20 cellular contexts compared by ENCODE assay signal in genomic region chr1:43632135-43632670, GRCh38. TPM values are rescaled to one million over a fixed set of nuclear protein-coding genes. Genes with fewer than 3 reads are reported as not detected.
DNase-seq lines count a peak whose midpoint lies in the region; ATAC-seq and TF ChIP-seq lines count a peak whose summit lies in the region.
"Had no signal": no experiment of that assay in that cellular context is flagged by ENCODE, and none has a peak within 500 bp of the region (broad histone marks: within the 10 kb centered on the region; RNA-seq: fewer than 3 reads in every experiment).

No MANE protein-coding gene starts in this region.

- ATAC-seq in left lung, result peak; percentile 89
- ATAC-seq: activated naive CD8-positive, alpha-beta T cell treated with anti-CD3 and anti-CD28 coated beads, Interleukin-2, amount 50 U/mL, for 24 hours; natural killer cell treated with Interleukin-12 subunit alpha and Interleukin-12 subunit beta and Interleukin-15 and Interleukin-18, amount 100 ng/mL, for 72 hours; pancreas; Right ventricle myocardium inferior; stimulated activated naive B cell treated with anti-CD40 and anti-IgM and Interleukin-4, amounts not matched to agents 10 μg/mL and 1 μg/mL and 100 μg/mL, for 72 hours had no signal

- H3K27me3 ChIP-seq in left lung (no peaks in the 10 kb centered on the region), WERI-Rb-1 (ENCODE audit: insufficient read depth, low read depth, severe bottlenecking) (no peaks in the 10 kb centered on the region)
- H3K27me3 ChIP-seq: brain microvascular endothelial cell, pancreas had no signal

- DNase-seq in DMS53 (lab: John Stamatoyannopoulos, UW) (peak; percentile 87), NCI-H146 (lab: John Stamatoyannopoulos, UW) (peak; percentile 43), NCI-H774 (lab: John Stamatoyannopoulos, UW) (peak; percentile 78), left lung (peak in 1 of 2 donors; percentile 50), WERI-Rb-1 (no peak), NCI-H1436 (lab: John Stamatoyannopoulos, UW) (no peak)
- DNase-seq in activated effector memory CD4-positive, alpha-beta T cell treated with anti-CD3 and anti-CD28 coated beads, Interleukin-2, amount 50 U/mL, for 16 hours, result no peak
- DNase-seq in stimulated activated CD4-positive, alpha-beta T cell treated with anti-CD3 and anti-CD28 coated beads, Interleukin-1b, Interleukin-23, amount 100 ng/mL, for 48 hours, result no peak
- DNase-seq: activated CD4-positive, alpha-beta T cell treated with anti-CD3 and anti-CD28 coated beads, Interleukin-2, amount 50 U/mL, for 1 hour; activated CD8-positive, alpha-beta memory T cell treated with anti-CD3 and anti-CD28 coated beads, Interleukin-2, amount 50 U/mL, for 4 hours; activated naive CD8-positive, alpha-beta T cell treated with anti-CD3 and anti-CD28 coated beads, Interleukin-2, amount 50 U/mL, for 24 hours; brain microvascular endothelial cell; CD4-positive, CD25-positive, alpha-beta regulatory T cell; NCI-H446; pancreas; stimulated activated naive B cell treated with anti-CD40 and anti-IgM and Interleukin-4, amounts not matched to agents 10 μg/mL and 1 μg/mL and 100 μg/mL, for 72 hours had no signal

- H3K27ac ChIP-seq in left lung (no peak overlapping the region), WERI-Rb-1 (no peak overlapping the region)
- H3K27ac ChIP-seq: brain microvascular endothelial cell, coronary artery, pancreas, thoracic aorta had no signal

- H3K9me3 ChIP-seq in left lung (no peaks in the 10 kb centered on the region), WERI-Rb-1 (ENCODE audit: severe bottlenecking) (no peaks in the 10 kb centered on the region)
- H3K9me3 ChIP-seq: pancreas, thoracic aorta had no signal

- H3K36me3 ChIP-seq in left lung (no peaks in the 10 kb centered on the region), WERI-Rb-1 (no peaks in the 10 kb centered on the region)
- H3K36me3 ChIP-seq: brain microvascular endothelial cell, pancreas, thoracic aorta had no signal

- TF ChIP-seq CTCF in left lung (IDR thresholded peaks at IDR 0.05) (no peak), WERI-Rb-1 (IDR thresholded peaks at IDR 0.05; ENCODE audit: low read depth, low read length) (no peak)

- intact Hi-C loops in left lung (cut with DNase I), result no loop called here

- no peaks in the 10 kb centered on the region for H3K4me1 ChIP-seq in left lung
- H3K4me1 ChIP-seq: pancreas had no signal

- H3K4me3 ChIP-seq in left lung (no peak overlapping the region), WERI-Rb-1 (ENCODE audit: low read depth, low read length) (no peak overlapping the region)
- H3K4me3 ChIP-seq: coronary artery, pancreas, thoracic aorta had no signal

RNA-seq across cellular contexts. Expression of gene KDM4A, which starts 17.7 kb away (rescaled TPM):
- 10 to 100 TPM; 40.6 to 48.8 TPM for total RNA-seq in left lung

Comparison
In these comparisons a context has a peak if more than half of its experiments do, and no peak if none do; other contexts are left out.
1. DNase-seq: peak in DMS53 (single experiment), NCI-H146 (single experiment) and NCI-H774 (single experiment); none in WERI-Rb-1 (single experiment), NCI-H1436 (single experiment), activated effector memory CD4-positive, alpha-beta T cell treated with anti-CD3 and anti-CD28 coated beads, Interleukin-2, amount 50 U/mL, for 16 hours (single experiment) and stimulated activated CD4-positive, alpha-beta T cell treated with anti-CD3 and anti-CD28 coated beads, Interleukin-1b, Interleukin-23, amount 100 ng/mL, for 48 hours (single experiment).